8 cellular contexts compared by ENCODE assay signal in the genomic region with DNA sequence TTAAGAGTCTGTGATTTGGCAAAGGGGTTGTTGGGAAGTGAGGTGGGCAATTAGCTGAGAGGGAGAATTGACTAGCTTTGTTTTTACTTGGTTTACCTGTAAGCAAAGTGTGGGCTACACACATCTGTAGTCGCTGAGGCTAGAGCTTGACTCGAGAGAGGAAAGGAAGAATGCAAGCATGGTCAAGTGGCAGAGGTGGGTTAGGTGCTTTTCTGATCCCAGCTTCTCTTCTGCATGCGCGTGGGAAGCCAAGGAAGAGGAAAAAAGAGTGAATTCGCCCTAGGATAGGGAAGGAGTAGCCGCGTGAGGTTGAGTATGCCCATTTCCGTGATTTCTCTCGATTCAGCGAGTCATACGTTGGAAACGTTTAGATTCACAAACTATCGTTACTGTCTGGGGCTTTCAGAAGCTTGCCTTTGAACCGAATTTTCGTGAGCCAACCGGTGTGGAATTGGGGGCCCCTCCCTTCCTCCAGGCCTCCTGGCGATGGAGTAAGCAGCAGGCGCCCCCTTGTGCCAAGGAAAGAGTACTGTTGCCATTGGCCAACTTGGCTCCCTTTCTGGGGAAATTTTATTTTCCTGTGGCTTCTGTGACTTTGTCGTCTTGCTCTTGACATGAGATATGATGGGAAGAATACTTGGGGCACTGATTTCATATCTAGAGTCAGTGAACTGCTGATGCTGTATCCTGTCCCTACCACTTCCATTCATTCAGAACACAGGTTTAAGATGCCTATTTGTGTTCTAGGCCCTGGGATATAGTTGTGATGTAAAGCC. TPM values are rescaled to one million over a fixed set of nuclear protein-coding genes. Genes with fewer than 3 reads are reported as not detected.
A peak's percentile ranks its signal among the peaks of the same experiment; 100 is the strongest.
DNase-seq lines count a peak whose midpoint lies in the region; ATAC-seq, FAIRE-seq and TF ChIP-seq lines count a peak whose summit lies in the region.

No MANE protein-coding gene starts in this region.

- no peak for TF ChIP-seq EP300 in A549 (IDR thresholded peaks at IDR 0.05)

- DNase-seq in A549 (ENCODE audit: low read depth in 1 of 2, low spot score in 1 of 2), result peak; percentile 72 to 78
- peak; percentile 72 for DNase-seq in NCI-H146 (lab: John Stamatoyannopoulos, UW)
- DNase-seq in T-helper 2 cell, result peak; percentile 58 to 91 (median 78)
- peak in 57 of 58 donors; percentile 18 to 93 (median 77) for DNase-seq in anterior cingulate cortex (lab: John Stamatoyannopoulos, UW)
- DNase-seq in right cardiac atrium, result peak; percentile 89 to 93 (median 92)
- DNase-seq in putamen (ENCODE audit: low spot score), result peak; percentile 90
- peak; percentile 84 for DNase-seq in urothelium cell line (ENCODE audit: low spot score)

- ATAC-seq in A549 (peak; percentile 58 to 61), right cardiac atrium (peak; percentile 48 to 63)

- TF ChIP-seq RAD21 in A549 (conservative IDR thresholded peaks at IDR 0.05 in 1 of 2, IDR thresholded peaks at IDR 0.05 in 1 of 2), result peak; percentile 95 to 96

- H3K4me3 ChIP-seq in A549, result peak overlapping the region; percentile 68
- H3K4me3 ChIP-seq in right cardiac atrium (ENCODE audit: low read length), result peak overlapping the region; percentile 81

- H3K27me3 ChIP-seq in right cardiac atrium (ENCODE audit: control insufficient read depth, insufficient read depth), result no peaks in the 10 kb centered on the region

- POLR2A ChIA-PET in A549 (lab: Yijun Ruan, JAX), result interaction anchor here (0.8 to 3.8 kb wide), 10 partner anchors 11 to 317 kb away, joined by 3 to 28 read pairs (median 4); partner anchors contain the start of gene HMGN2

- CTCF ChIA-PET in A549 (lab: Yijun Ruan, JAX), result interaction anchor here (0.6 to 6.2 kb wide), 57 partner anchors 8 to 289 kb away, joined by 3 to 215 read pairs (median 5); no protein-coding TSS in a partner anchor

- in situ Hi-C loops in GM18951 (cut with MboI; ENCODE audit: low sequenced_read_pairs, unreplicated experiment), result no loop called here

- TF ChIP-seq POLR2A in A549 (IDR thresholded peaks at IDR 0.05; ENCODE audit: low read length), result no peak; the same call in 1 of the 2 replicates
- TF ChIP-seq POLR2A in GM18951 (IDR thresholded peaks at IDR 0.05; ENCODE audit: extremely low read depth, insufficient read depth, insufficient read length), result peak; percentile 38

- H3K4me2 ChIP-seq in A549, result peak overlapping the region; percentile 98

- H3K4me1 ChIP-seq in A549 (peaks cover 32% of the 10 kb centered on the region), right cardiac atrium (ENCODE audit: control insufficient read depth, insufficient read depth, low read length) (peaks cover 16% of the 10 kb centered on the region)

- no peak for FAIRE-seq in A549 (lab: Jason Lieb, UNC)
- FAIRE-seq in urothelium cell line (lab: Jason Lieb, UNC), result no peak

- peak overlapping the region; percentile 84 to 100 for H3K27ac ChIP-seq in A549
- H3K27ac ChIP-seq in right cardiac atrium (ENCODE audit: low read length), result peak overlapping the region; percentile 100

- intact Hi-C loops in right cardiac atrium (cut with DNase I), result loop anchor here (1.0 to 10.0 kb wide), 6 partner anchors 84 to 284 kb away; no protein-coding TSS in a partner anchor

- 4% methylated on average over 19 of the region's 19 CpGs for WGBS in A549 (ENCODE audit: missing lambda C conversion rate)
- under 1% methylated on average over 19 of the region's 19 CpGs for WGBS in right cardiac atrium

- TF ChIP-seq CTCF in A549 (IDR thresholded peaks at IDR 0.05), result peak; percentile 87

- H3K9me3 ChIP-seq in A549 (no peaks in the 10 kb centered on the region), right cardiac atrium (ENCODE audit: control insufficient read depth, low read length) (no peaks in the 10 kb centered on the region)

TF ChIP-seq in A549, 52 proteins besides CTCF, POLR2A, EP300 and RAD21:
- TF ChIP-seq CEBPB (IDR thresholded peaks at IDR 0.05), result 0 out of 4 replicates have a peak, but pooled peaks of 1 of the 2 experiments have one; percentile 2
- TF ChIP-seq, protein P1, sequence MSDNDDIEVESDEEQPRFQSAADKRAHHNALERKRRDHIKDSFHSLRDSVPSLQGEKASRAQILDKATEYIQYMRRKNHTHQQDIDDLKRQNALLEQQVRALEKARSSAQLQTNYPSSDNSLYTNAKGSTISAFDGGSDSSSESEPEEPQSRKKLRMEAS (IDR thresholded peaks at IDR 0.05), result peak; percentile 56; the same call in 1 of the 2 replicates
- peak; percentile 93 for TF ChIP-seq SMC3 (IDR thresholded peaks at IDR 0.05)
- TF ChIP-seq MAZ (IDR thresholded peaks at IDR 0.05; ENCODE audit: borderline replicate concordance, low read depth, low read length), result no peak
- TF ChIP-seq FOSB (CRISPR knock-in tag; IDR thresholded peaks at IDR 0.05), result no peak
- no peak for TF ChIP-seq EHF (CRISPR knock-in tag; IDR thresholded peaks at IDR 0.05)
- no peak for TF ChIP-seq HOXA7 (CRISPR knock-in tag; IDR thresholded peaks at IDR 0.05)
- TF ChIP-seq ZC3H11A (IDR thresholded peaks at IDR 0.05), result no peak
- TF ChIP-seq MAFK (IDR thresholded peaks at IDR 0.05; ENCODE audit: partially characterized antibody), result no peak
- TF ChIP-seq SREBF2 (IDR thresholded peaks at IDR 0.05), result no peak
- TF ChIP-seq EHMT2 (IDR thresholded peaks at IDR 0.05; ENCODE audit: low read depth), result no peak
- TF ChIP-seq CBX8 (IDR thresholded peaks at IDR 0.05), result no peak
TF ChIP-seq in A549: peak in this region for 3.

RNA-seq across cellular contexts. Expression of gene PIGV, which starts 1.3 kb away (rescaled TPM):
- polyA plus RNA-seq in A549 (2011; rRNA removed) (16.2 and 21.7 TPM in 2 replicates), A549 (2017; fragmentation: RNase III; extraction: RNeasy Plus Mini Kit Qiagen cat#74134 plus additional on column Dnase treatment) (6.1 to 7.0 TPM (median 6.6 TPM) in 3 replicates), right cardiac atrium (3.9 TPM)
- 4.3 and 7.3 TPM in 2 replicates for polyA plus RNA-seq in A549 (2012; cell fraction: cytosol; rRNA removed)
- 6.0 and 7.6 TPM in 2 replicates for polyA plus RNA-seq in A549 (2012; cell fraction: nucleus; rRNA removed)
- polyA minus RNA-seq in A549 (2011; rRNA and poly(A)+ RNA removed), result 23.4 and 30.7 TPM in 2 replicates
- total RNA-seq in right cardiac atrium, result 1 to 10 TPM; 5.2 to 7.3 (median 5.9) TPM

RNA-seq across cellular contexts. Expression of gene ZDHHC18, which starts 37.5 kb away (rescaled TPM):
- 20.0 and 27.0 TPM in 2 replicates for polyA plus RNA-seq in A549 (2011; rRNA removed)
- polyA plus RNA-seq in A549 (2012; cell fraction: cytosol; rRNA removed), result 37.2 and 48.1 TPM in 2 replicates
- polyA plus RNA-seq in A549 (2012; cell fraction: nucleus; rRNA removed), result 44.4 and 45.8 TPM in 2 replicates
- polyA plus RNA-seq in A549 (2017; fragmentation: RNase III; extraction: RNeasy Plus Mini Kit Qiagen cat#74134 plus additional on column Dnase treatment), result 15.0 to 16.2 TPM (median 15.7 TPM) in 3 replicates
- polyA minus RNA-seq in A549 (2011; rRNA and poly(A)+ RNA removed), result 39.5 and 46.1 TPM in 2 replicates
- total RNA-seq in right cardiac atrium, result 10 to 100 TPM; 11.8 to 14.4 (median 13.5) TPM
- polyA plus RNA-seq in right cardiac atrium, result 12.3 TPM

Comparison
In these comparisons a context has a peak if more than half of its experiments do, and no peak if none do; other contexts are left out.
1. Peak in every context shown above with its lines: DNase-seq, ATAC-seq, H3K4me3 ChIP-seq and H3K27ac ChIP-seq.